8 cellular contexts compared by ENCODE assay signal in genomic region chr22:20430101-20430640, GRCh38. TPM values are rescaled to one million over a fixed set of nuclear protein-coding genes. Genes with fewer than 3 reads are reported as not detected.
A peak's percentile ranks its signal among the peaks of the same experiment; 100 is the strongest.
DNase-seq lines count a peak whose midpoint lies in the region; ATAC-seq, FAIRE-seq and TF ChIP-seq lines count a peak whose summit lies in the region.
"Had no signal": no experiment of that assay in that cellular context is flagged by ENCODE, and none has a peak within 500 bp of the region (broad histone marks: within the 10 kb centered on the region; RNA-seq: fewer than 3 reads in every experiment).

No MANE protein-coding gene starts in this region.

- TF ChIP-seq POLR2A in H1 (IDR thresholded peaks at IDR 0.05; ENCODE audit: control extremely low read depth in 1 of 2, low read depth in 2 of 2, low read length in 2 of 2) = no peak

- H3K36me3 ChIP-seq in ES-I3 (ENCODE audit: insufficient read depth, low read length) (no peaks in the 10 kb centered on the region), H1 (ENCODE audit: control insufficient read depth in 2 of 4, insufficient read depth in 4 of 4, low read length in 3 of 4) (no peaks in the 10 kb centered on the region), trophoblast cell (ENCODE audit: control insufficient read depth in 1 of 2, insufficient read depth in 2 of 2, low read length in 2 of 2) (peaks cover 39 to 45% of the 10 kb centered on the region in 2 experiments)

- H3K56ac ChIP-seq in H1 (replicated peaks; ENCODE audit: insufficient read length, low read depth, low read length) = no peak overlapping the region

- peaks cover 14 to 49% of the 10 kb centered on the region in 2 experiments for H4K20me1 ChIP-seq in H1 (replicated peaks in 1 of 2; ENCODE audit: control insufficient read depth in 1 of 2, insufficient read depth in 2 of 2, low read length in 2 of 2)

- H2AFZ ChIP-seq in H1 (ENCODE audit: low read length) = no peak overlapping the region
- H2AFZ ChIP-seq in trophoblast cell (ENCODE audit: insufficient read depth, low read length, poor library complexity) = no peak overlapping the region

- no peak overlapping the region for H4K12ac ChIP-seq in trophoblast cell (ENCODE audit: low read depth, low read length)

- no peaks in the 10 kb centered on the region for H3K79me2 ChIP-seq in H1 (ENCODE audit: control insufficient read depth in 1 of 2, insufficient read depth in 2 of 2, low read length in 2 of 2)
- H3K79me2 ChIP-seq in trophoblast cell (ENCODE audit: control insufficient read depth, insufficient read depth, low read length, poor library complexity) = no peaks in the 10 kb centered on the region

- H4K5ac ChIP-seq in H1 (ENCODE audit: insufficient read length, low read depth, low read length) = no peak overlapping the region

- no peak overlapping the region for H3K18ac ChIP-seq in H1 (ENCODE audit: extremely low read depth, low read length)
- H3K18ac ChIP-seq in trophoblast cell (ENCODE audit: low read length) = no peak overlapping the region

- H3K4ac ChIP-seq in H1 (replicated peaks; ENCODE audit: insufficient read length, low read depth, low read length) (no peak overlapping the region), trophoblast cell (ENCODE audit: low read depth, low read length) (no peak overlapping the region)

- H2AK5ac ChIP-seq in H1 (ENCODE audit: low read depth, low read length) (no peak overlapping the region), trophoblast cell (ENCODE audit: low read length) (no peak overlapping the region)

- peaks cover 22 to 67% (median 54%) of the 10 kb centered on the region in 4 experiments for H3K27me3 ChIP-seq in H1 (replicated peaks in 1 of 4; ENCODE audit: control insufficient read depth in 3 of 4, extremely low read depth in 1 of 4, insufficient read depth in 3 of 4, low read length in 3 of 4)
- peaks cover 14% of the 10 kb centered on the region for H3K27me3 ChIP-seq in trophoblast cell (ENCODE audit: insufficient read depth, low read length)

- H2BK15ac ChIP-seq in H1 (ENCODE audit: low read length) = peak overlapping the region; percentile 61; the same call in 1 of the 2 replicates

- no peak for TF ChIP-seq EP300 in H1 (IDR thresholded peaks at IDR 0.05; ENCODE audit: borderline replicate concordance in 1 of 2, low read depth in 2 of 2, low read length in 2 of 2)

- 63% methylated on average over 19 of the region's 27 CpGs; no CpG with 5 or more reads in 1 of the 2 experiments for WGBS in H1 (ENCODE audit: extremely low coverage in 1 of 2, insufficient coverage in 1 of 2, insufficient read length in 1 of 2, insufficient replicate concordance in 2 of 2, low coverage in 1 of 2, low lambda C conversion rate in 2 of 2, missing lambda C conversion rate in 1 of 2), 2 experiments
- no CpG with 5 or more reads among the region's 27 CpGs for WGBS in trophoblast cell (ENCODE audit: extremely low coverage, insufficient coverage, insufficient read length)

- H3K4me2 ChIP-seq in H1 (ENCODE audit: insufficient read depth in 1 of 2, low read depth in 2 of 2, low read length in 2 of 2) = peak overlapping the region; percentile 33 to 85
- H3K4me2 ChIP-seq in trophoblast cell (ENCODE audit: low read length) = peak overlapping the region; percentile 69

- H4K91ac ChIP-seq in H1 (replicated peaks; ENCODE audit: insufficient read length, low read length) (no peak overlapping the region), trophoblast cell (ENCODE audit: low read depth, low read length) (no peak overlapping the region)

- peak overlapping the region in 3 of 4 experiments; percentile 34 to 56 (median 38); a peak in 6 of 8 replicates for H3K4me3 ChIP-seq in H1 (ENCODE audit: extremely low read depth in 1 of 4, insufficient read depth in 2 of 4, low read depth in 3 of 4, low read length in 4 of 4)
- H3K4me3 ChIP-seq in trophoblast cell (ENCODE audit: low read depth, low read length) = no peak overlapping the region

- H3K9me3 ChIP-seq in ES-I3 (ENCODE audit: control insufficient read depth, insufficient read depth, low read length) = no peaks in the 10 kb centered on the region
- H3K9me3 ChIP-seq in H1 (ENCODE audit: insufficient read depth in 2 of 2, low read depth in 1 of 2, low read length in 1 of 2) = no peaks in the 10 kb centered on the region
- peaks cover 18% of the 10 kb centered on the region for H3K9me3 ChIP-seq in trophoblast cell (ENCODE audit: insufficient read depth, low read depth, low read length)

- H3K23ac ChIP-seq in H1 (ENCODE audit: insufficient read length) = no peak overlapping the region
- H3K23ac ChIP-seq in trophoblast cell (ENCODE audit: low read length) = no peak overlapping the region

- no peak overlapping the region for H3K14ac ChIP-seq in H1 (ENCODE audit: insufficient read length)
- H3K14ac ChIP-seq in trophoblast cell (ENCODE audit: low read length) = no peak overlapping the region

- TF ChIP-seq CTCF in H1 (IDR thresholded peaks at IDR 0.05; ENCODE audit: control extremely low read depth in 1 of 3, insufficient read depth in 1 of 3, low read depth in 1 of 3, low read length in 3 of 3) = no peak

- no peak for FAIRE-seq in H1 (lab: Jason Lieb, UNC)

- CTCF ChIA-PET in H1 (lab: Charles Lee; ENCODE audit: partially characterized antibody) = interaction anchor here (0.7 to 1.5 kb wide), 4 partner anchors 9 to 25 kb away, joined by 4 to 6 read pairs (median 5); no protein-coding TSS in a partner anchor

- H3K27ac ChIP-seq in H1 (ENCODE audit: low read depth, low read length) (no peak overlapping the region), trophoblast cell (ENCODE audit: low read depth, low read length) (no peak overlapping the region)

- TF ChIP-seq RAD21 in H1 (IDR thresholded peaks at IDR 0.05 in 1 of 2, conservative IDR thresholded peaks at IDR 0.05 in 1 of 2; ENCODE audit: low read depth in 2 of 2, low read length in 2 of 2) = no peak

- H3K4me1 ChIP-seq in ES-I3 (ENCODE audit: insufficient read depth, low read length) = no peaks in the 10 kb centered on the region; the same call in 1 of the 2 replicates
- peaks cover 0 to 20% (median 14%) of the 10 kb centered on the region in 4 experiments; a peak in 5 of 7 replicates for H3K4me1 ChIP-seq in H1 (replicated peaks in 1 of 4; ENCODE audit: control insufficient read depth in 3 of 4, insufficient read depth in 4 of 4, low read length in 3 of 4)
- H3K4me1 ChIP-seq in trophoblast cell (ENCODE audit: control insufficient read depth in 1 of 2, insufficient read depth in 2 of 2, low read length in 2 of 2) = peaks cover 5 to 17% of the 10 kb centered on the region in 2 experiments

- H2BK5ac ChIP-seq in H1 (ENCODE audit: low read depth, low read length) (no peak overlapping the region), trophoblast cell (ENCODE audit: low read depth, low read length, poor library complexity) (no peak overlapping the region)

- H2BK12ac ChIP-seq in H1 (ENCODE audit: low read depth, low read length) (peak overlapping the region; percentile 84; the same call in 1 of the 2 replicates), trophoblast cell (ENCODE audit: low read length) (no peak overlapping the region)

- H3K79me1 ChIP-seq in H1 (ENCODE audit: low read depth, low read length) (no peaks in the 10 kb centered on the region; the same call in none of the 2 replicates), trophoblast cell (ENCODE audit: low read length) (no peaks in the 10 kb centered on the region)

- no peak for ATAC-seq in HG02571 (IDR thresholded peaks at IDR 0.05; ENCODE audit: unreplicated experiment)
- no peak for ATAC-seq in GM21576 (IDR thresholded peaks at IDR 0.05; ENCODE audit: unreplicated experiment)
- ATAC-seq in HG03571 (IDR thresholded peaks at IDR 0.05; ENCODE audit: unreplicated experiment) = no peak

- H2BK120ac ChIP-seq in H1 (replicated peaks; ENCODE audit: low read depth, low read length) (no peak overlapping the region), trophoblast cell (ENCODE audit: insufficient read depth, low read length, poor library complexity) (no peak overlapping the region)

- H3K9ac ChIP-seq in ES-I3 (ENCODE audit: low read depth, low read length) (peak overlapping the region; percentile 47; the same call in 1 of the 2 replicates), H1 (replicated peaks in 1 of 4; ENCODE audit: extremely low read depth in 1 of 4, low read depth in 3 of 4, low read length in 3 of 4) (no peak overlapping the region), trophoblast cell (ENCODE audit: low read length) (no peak overlapping the region)

- DNase-seq in NCI-H69 (lab: John Stamatoyannopoulos, UW) (peak; percentile 37), H1 (ENCODE audit: low read depth in 1 of 2, low spot score in 2 of 2) (no peak), trophoblast cell (peak in 1 of 2 donors; percentile 29)
- DNase-seq: NCI-H2107 had no signal

- H3K23me2 ChIP-seq in H1 (ENCODE audit: low read depth, low read length) = peaks cover 11% of the 10 kb centered on the region; the same call in 1 of the 2 replicates

- H4K8ac ChIP-seq in H1 (ENCODE audit: extremely low read depth, insufficient read depth, low read length) (no peak overlapping the region; the same call in none of the 2 replicates), trophoblast cell (ENCODE audit: low read depth, low read length) (no peak overlapping the region)

- H2BK20ac ChIP-seq in H1 (ENCODE audit: low read length) = no peak overlapping the region

- POLR2A ChIA-PET in H1 (lab: Charles Lee; ENCODE audit: partially characterized antibody) = no interaction called here

TF ChIP-seq in H1, 55 proteins besides CTCF, POLR2A, EP300 and RAD21 (continues in another document):
- TF ChIP-seq NRF1 (IDR thresholded peaks at IDR 0.05; ENCODE audit: low read depth, low read length) (no peak), HDAC6 (IDR thresholded peaks at IDR 0.05; ENCODE audit: low read depth, low read length) (no peak)

RNA-seq across cellular contexts. Expression of gene SCARF2, which starts 7.5 kb away (rescaled TPM):
- 9.8 and 10.0 TPM in 2 replicates for total RNA-seq in H1 (2021; fragmentation: NEBNext Ultra II Directional; extraction: Animal tissue kit (Norgen Biotek cat#: 25700))
- 4.2 and 7.1 TPM in 2 replicates for polyA plus RNA-seq in H1 (2011; rRNA removed)
- polyA plus RNA-seq in H1 (2011; cell fraction: cytosol; rRNA removed) = 4.9 TPM
- 11.9 TPM for polyA plus RNA-seq in H1 (2011; cell fraction: nucleus; rRNA removed)
- polyA plus RNA-seq in H1 (2012, experiment 1 of 2) = 2.8 to 4.4 TPM (median 4.1 TPM) in 4 replicates
- 2.8 TPM for polyA plus RNA-seq in H1 (2012, experiment 2 of 2)
- polyA plus RNA-seq in H1 (2013, experiment 1 of 2) = 13.3 TPM
- 12.2 TPM for polyA plus RNA-seq in H1 (2013, experiment 2 of 2)
- polyA minus RNA-seq in H1 (2011; rRNA and poly(A)+ RNA removed) = 0.76 and 1.4 TPM in 2 replicates
- polyA minus RNA-seq in H1 (2011; cell fraction: cytosol; rRNA and poly(A)+ RNA removed) = 4.8 TPM
- 3.9 TPM for polyA minus RNA-seq in H1 (2011; cell fraction: nucleus; rRNA and poly(A)+ RNA removed)
- 11.7 and 12.2 TPM in 2 replicates for polyA plus RNA-seq in trophoblast cell (2013)

RNA-seq across cellular contexts. Expression of gene ZNF74, which starts 36.2 kb away (rescaled TPM):
- total RNA-seq in H1 (2021; fragmentation: NEBNext Ultra II Directional; extraction: Animal tissue kit (Norgen Biotek cat#: 25700)) = 44.9 and 45.7 TPM in 2 replicates
- polyA plus RNA-seq in H1 (2011; rRNA removed) = 29.7 and 35.3 TPM in 2 replicates
- polyA plus RNA-seq in H1 (2011; cell fraction: cytosol; rRNA removed) = 38.2 TPM
- 27.0 TPM for polyA plus RNA-seq in H1 (2011; cell fraction: nucleus; rRNA removed)
- 25.6 to 38.6 TPM (median 29.5 TPM) in 4 replicates for polyA plus RNA-seq in H1 (2012, experiment 1 of 2)
- polyA plus RNA-seq in H1 (2012, experiment 2 of 2) = 28.3 TPM
- polyA plus RNA-seq in H1 (2013, experiment 1 of 2) = 15.6 TPM
- polyA plus RNA-seq in H1 (2013, experiment 2 of 2) = 16.0 TPM
- polyA minus RNA-seq in H1 (2011; rRNA and poly(A)+ RNA removed) = 26.1 and 26.9 TPM in 2 replicates
- 35.4 TPM for polyA minus RNA-seq in H1 (2011; cell fraction: cytosol; rRNA and poly(A)+ RNA removed)
- 18.6 TPM for polyA minus RNA-seq in H1 (2011; cell fraction: nucleus; rRNA and poly(A)+ RNA removed)
- 7.3 and 7.6 TPM in 2 replicates for polyA plus RNA-seq in trophoblast cell (2013)
